ENCODE assay signal across 1 cellular context in the genomic region with DNA sequence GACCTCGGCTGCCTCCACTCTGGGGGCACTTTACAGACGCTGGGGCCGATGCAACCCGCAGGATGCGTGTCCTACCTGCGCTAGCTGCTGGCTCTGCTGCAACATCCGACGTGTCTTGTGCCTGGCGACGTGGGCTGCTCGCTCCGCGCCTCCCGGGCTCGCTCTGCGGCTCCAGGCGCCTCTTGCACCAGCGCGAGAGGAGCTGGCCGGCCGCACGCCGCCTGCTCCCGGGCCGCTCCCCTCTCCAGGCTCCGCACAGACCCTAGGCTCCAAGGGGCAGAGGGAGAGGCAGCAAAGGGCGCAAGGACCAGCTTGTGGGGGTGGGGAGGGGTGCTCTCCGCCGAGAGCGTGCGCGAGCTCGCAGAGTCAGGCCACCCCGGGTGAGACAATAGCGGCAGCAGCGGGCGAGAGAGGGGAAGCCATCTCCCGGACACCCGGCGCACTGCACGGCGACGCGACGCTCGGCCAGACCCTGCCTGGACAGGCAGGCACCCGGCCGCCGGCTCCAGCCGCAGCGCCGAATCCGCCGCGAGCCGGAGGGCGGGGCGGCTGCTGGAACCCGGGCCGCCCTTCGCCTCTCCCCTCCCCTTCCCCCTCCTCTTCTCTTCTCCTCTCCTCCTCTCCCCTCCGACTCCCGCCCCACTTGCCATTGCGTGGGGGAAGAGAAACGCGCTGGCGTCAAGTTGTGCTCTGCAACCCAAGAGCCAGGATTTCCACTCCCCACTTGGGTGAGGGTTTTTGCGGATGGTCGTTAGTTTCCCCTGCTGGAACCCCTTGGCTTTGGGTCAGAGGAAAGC.
TF ChIP-seq lines count a peak whose summit lies in the region.

Gene PIK3C2B, minus strand, starts transcription at position 525 of the 797 bp plus-strand sequence. CDS start 25,003 bp downstream, outside the sequence.

TF ChIP-seq in K562, 482 proteins besides CTCF, POLR2A, EP300 and RAD21 (continued from another document and continues in another):
- TF ChIP-seq NR4A1 (CRISPR knock-in tag; IDR thresholded peaks at IDR 0.05), result peak; percentile 78; the same call in 1 of the 2 replicates
- TF ChIP-seq NR4A1 (tag; IDR thresholded peaks at IDR 0.05), result 0 out of 2 replicates have a peak, but pooled peaks have one; percentile 17
- TF ChIP-seq ZNF121 (CRISPR knock-in tag; conservative IDR thresholded peaks at IDR 0.05), result no peak
- no peak for TF ChIP-seq ZBED1 (IDR thresholded peaks at IDR 0.05)
- peak; percentile 33; the same call in 1 of the 2 replicates for TF ChIP-seq MYC (IDR thresholded peaks at IDR 0.05; ENCODE audit: low read depth, low read length)
- TF ChIP-seq MYC (CRISPR knock-in tag; IDR thresholded peaks at IDR 0.05; ENCODE audit: borderline replicate concordance, low read depth), result peak; percentile 66; the same call in 1 of the 2 replicates
- TF ChIP-seq ZNF324 (CRISPR knock-in tag; IDR thresholded peaks at IDR 0.05), result no peak
- no peak for TF ChIP-seq NCOA2 (IDR thresholded peaks at IDR 0.05; ENCODE audit: partially characterized antibody in 2 of 2)
- TF ChIP-seq NCOA6 (IDR thresholded peaks at IDR 0.05), result peak; percentile 82
- no peak for TF ChIP-seq ZNF668 (CRISPR knock-in tag; IDR thresholded peaks at IDR 0.05)
- TF ChIP-seq TEAD1 (CRISPR knock-in tag; IDR thresholded peaks at IDR 0.05), result peak; percentile 11 to 86; a peak in 3 of 4 replicates
- peak; percentile 87 for TF ChIP-seq SNIP1 (IDR thresholded peaks at IDR 0.05; ENCODE audit: low read depth)
- no peak for TF ChIP-seq ZNF707 (CRISPR knock-in tag; conservative IDR thresholded peaks at IDR 0.05)
- peak; percentile 41; the same call in 1 of the 2 replicates for TF ChIP-seq SMC3 (conservative IDR thresholded peaks at IDR 0.05; ENCODE audit: insufficient read depth, low read depth, low read length)
- TF ChIP-seq CBX3 (IDR thresholded peaks at IDR 0.05; ENCODE audit: borderline replicate concordance in 1 of 2, low read length in 2 of 2), result no peak; a peak in 1 of 3 replicates
- TF ChIP-seq CCNT2 (IDR thresholded peaks at IDR 0.05; ENCODE audit: borderline replicate concordance, extremely low read depth, insufficient read length, low read depth, low read length), result peak; percentile 78
- no peak for TF ChIP-seq ZNF311 (CRISPR knock-in tag; IDR thresholded peaks at IDR 0.05)
- no peak for TF ChIP-seq ZNF764 (CRISPR knock-in tag; IDR thresholded peaks at IDR 0.05; ENCODE audit: low read depth)
- TF ChIP-seq HMG20A (CRISPR knock-in tag; conservative IDR thresholded peaks at IDR 0.05), result no peak
- TF ChIP-seq BCL6 (CRISPR knock-in tag; IDR thresholded peaks at IDR 0.05), result no peak
- peak; percentile 61 for TF ChIP-seq KDM5B (IDR thresholded peaks at IDR 0.05; ENCODE audit: insufficient replicate concordance, low read depth, low read length)
- TF ChIP-seq POLR2AphosphoS2 (IDR thresholded peaks at IDR 0.05; ENCODE audit: low read length), result no peak
- TF ChIP-seq, protein P1, sequence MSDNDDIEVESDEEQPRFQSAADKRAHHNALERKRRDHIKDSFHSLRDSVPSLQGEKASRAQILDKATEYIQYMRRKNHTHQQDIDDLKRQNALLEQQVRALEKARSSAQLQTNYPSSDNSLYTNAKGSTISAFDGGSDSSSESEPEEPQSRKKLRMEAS (CRISPR knock-in tag; IDR thresholded peaks at IDR 0.05), result peak; percentile 88
- TF ChIP-seq HNRNPUL1 (IDR thresholded peaks at IDR 0.05; ENCODE audit: low read length), result no peak
- no peak for TF ChIP-seq SIRT6 (IDR thresholded peaks at IDR 0.05; ENCODE audit: low read depth, low read length)
- TF ChIP-seq, protein P2, sequence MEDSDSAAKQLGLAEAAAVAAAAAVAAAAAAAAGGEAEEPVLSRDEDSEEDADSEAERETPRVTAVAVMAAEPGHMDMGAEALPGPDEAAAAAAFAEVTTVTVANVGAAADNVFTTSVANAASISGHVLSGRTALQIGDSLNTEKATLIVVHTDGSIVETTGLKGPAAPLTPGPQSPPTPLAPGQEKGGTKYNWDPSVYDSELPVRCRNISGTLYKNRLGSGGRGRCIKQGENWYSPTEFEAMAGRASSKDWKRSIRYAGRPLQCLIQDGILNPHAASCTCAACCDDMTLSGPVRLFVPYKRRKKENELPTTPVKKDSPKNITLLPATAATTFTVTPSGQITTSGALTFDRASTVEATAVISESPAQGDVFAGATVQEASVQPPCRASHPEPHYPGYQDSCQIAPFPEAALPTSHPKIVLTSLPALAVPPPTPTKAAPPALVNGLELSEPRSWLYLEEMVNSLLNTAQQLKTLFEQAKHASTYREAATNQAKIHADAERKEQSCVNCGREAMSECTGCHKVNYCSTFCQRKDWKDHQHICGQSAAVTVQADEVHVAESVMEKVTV (CRISPR knock-in tag; IDR thresholded peaks at IDR 0.05), result peak; percentile 66
- TF ChIP-seq HNRNPLL (IDR thresholded peaks at IDR 0.05; ENCODE audit: low read depth, low read length, poor library complexity, severe bottlenecking), result peak; percentile 66
- peak; percentile 98; a peak in 3 of 4 replicates for TF ChIP-seq UBTF (IDR thresholded peaks at IDR 0.05; ENCODE audit: borderline replicate concordance in 1 of 2, low read depth in 2 of 2, low read length in 2 of 2)
- TF ChIP-seq MEF2A (IDR thresholded peaks at IDR 0.05; ENCODE audit: control insufficient read depth, low read depth, low read length), result no peak
- TF ChIP-seq ARID2 (IDR thresholded peaks at IDR 0.05), result no peak
- peak; percentile 20; the same call in 1 of the 2 replicates for TF ChIP-seq HIVEP1 (CRISPR knock-in tag; IDR thresholded peaks at IDR 0.05)
- TF ChIP-seq, protein P3, sequence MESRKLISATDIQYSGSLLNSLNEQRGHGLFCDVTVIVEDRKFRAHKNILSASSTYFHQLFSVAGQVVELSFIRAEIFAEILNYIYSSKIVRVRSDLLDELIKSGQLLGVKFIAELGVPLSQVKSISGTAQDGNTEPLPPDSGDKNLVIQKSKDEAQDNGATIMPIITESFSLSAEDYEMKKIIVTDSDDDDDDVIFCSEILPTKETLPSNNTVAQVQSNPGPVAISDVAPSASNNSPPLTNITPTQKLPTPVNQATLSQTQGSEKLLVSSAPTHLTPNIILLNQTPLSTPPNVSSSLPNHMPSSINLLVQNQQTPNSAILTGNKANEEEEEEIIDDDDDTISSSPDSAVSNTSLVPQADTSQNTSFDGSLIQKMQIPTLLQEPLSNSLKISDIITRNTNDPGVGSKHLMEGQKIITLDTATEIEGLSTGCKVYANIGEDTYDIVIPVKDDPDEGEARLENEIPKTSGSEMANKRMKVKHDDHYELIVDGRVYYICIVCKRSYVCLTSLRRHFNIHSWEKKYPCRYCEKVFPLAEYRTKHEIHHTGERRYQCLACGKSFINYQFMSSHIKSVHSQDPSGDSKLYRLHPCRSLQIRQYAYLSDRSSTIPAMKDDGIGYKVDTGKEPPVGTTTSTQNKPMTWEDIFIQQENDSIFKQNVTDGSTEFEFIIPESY (CRISPR knock-in tag; IDR thresholded peaks at IDR 0.05), result peak; percentile 56; the same call in 1 of the 2 replicates
- TF ChIP-seq ETV5 (CRISPR knock-in tag; IDR thresholded peaks at IDR 0.05; ENCODE audit: low read depth), result peak; percentile 24; the same call in 1 of the 2 replicates
- TF ChIP-seq, protein P4, sequence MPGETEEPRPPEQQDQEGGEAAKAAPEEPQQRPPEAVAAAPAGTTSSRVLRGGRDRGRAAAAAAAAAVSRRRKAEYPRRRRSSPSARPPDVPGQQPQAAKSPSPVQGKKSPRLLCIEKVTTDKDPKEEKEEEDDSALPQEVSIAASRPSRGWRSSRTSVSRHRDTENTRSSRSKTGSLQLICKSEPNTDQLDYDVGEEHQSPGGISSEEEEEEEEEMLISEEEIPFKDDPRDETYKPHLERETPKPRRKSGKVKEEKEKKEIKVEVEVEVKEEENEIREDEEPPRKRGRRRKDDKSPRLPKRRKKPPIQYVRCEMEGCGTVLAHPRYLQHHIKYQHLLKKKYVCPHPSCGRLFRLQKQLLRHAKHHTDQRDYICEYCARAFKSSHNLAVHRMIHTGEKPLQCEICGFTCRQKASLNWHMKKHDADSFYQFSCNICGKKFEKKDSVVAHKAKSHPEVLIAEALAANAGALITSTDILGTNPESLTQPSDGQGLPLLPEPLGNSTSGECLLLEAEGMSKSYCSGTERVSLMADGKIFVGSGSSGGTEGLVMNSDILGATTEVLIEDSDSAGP (CRISPR knock-in tag; IDR thresholded peaks at IDR 0.05), result peak; percentile 46; the same call in 1 of the 2 replicates
- TF ChIP-seq MTA2 (IDR thresholded peaks at IDR 0.05; ENCODE audit: low read depth), result no peak
- TF ChIP-seq SMARCB1 (IDR thresholded peaks at IDR 0.05; ENCODE audit: insufficient read length, low read depth), result no peak
- TF ChIP-seq TRIM24 (IDR thresholded peaks at IDR 0.05), result peak in 1 of 2 experiments; percentile 53; a peak in 1 of 4 replicates
- TF ChIP-seq, protein P5, sequence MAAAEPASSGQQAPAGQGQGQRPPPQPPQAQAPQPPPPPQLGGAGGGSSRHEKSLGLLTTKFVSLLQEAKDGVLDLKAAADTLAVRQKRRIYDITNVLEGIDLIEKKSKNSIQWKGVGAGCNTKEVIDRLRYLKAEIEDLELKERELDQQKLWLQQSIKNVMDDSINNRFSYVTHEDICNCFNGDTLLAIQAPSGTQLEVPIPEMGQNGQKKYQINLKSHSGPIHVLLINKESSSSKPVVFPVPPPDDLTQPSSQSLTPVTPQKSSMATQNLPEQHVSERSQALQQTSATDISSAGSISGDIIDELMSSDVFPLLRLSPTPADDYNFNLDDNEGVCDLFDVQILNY (CRISPR knock-in tag; IDR thresholded peaks at IDR 0.05), result no peak
